1 cellular context compared by ENCODE assay signal in the genomic region with DNA sequence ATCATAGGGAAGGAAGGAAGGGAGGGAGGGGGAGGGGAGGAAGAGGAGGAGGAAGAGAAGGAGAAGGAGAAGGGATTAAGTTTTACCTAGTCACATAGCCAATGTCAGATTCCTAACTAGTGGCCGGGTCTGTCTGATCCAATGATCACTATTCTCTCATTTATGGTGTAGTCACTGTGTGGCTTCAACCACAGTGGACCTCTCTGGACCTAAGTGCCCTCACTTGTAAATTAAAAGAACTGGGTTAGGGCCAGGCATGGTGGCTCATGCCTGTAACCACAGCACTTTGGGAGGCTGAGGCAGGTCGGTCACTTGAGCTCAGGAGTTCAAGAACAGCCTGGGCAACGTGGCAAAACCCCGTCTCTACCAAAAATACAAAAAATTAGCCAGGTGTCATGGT.
TF ChIP-seq lines count a peak whose summit lies in the region.

No MANE protein-coding gene starts in this region.

TF ChIP-seq in GM23338, 12 proteins besides CTCF, POLR2A, EP300 and RAD21:
- TF ChIP-seq STAT1 (IDR thresholded peaks at IDR 0.05; ENCODE audit: unreplicated experiment) (no peak), EZH2phosphoT487 (IDR thresholded peaks at IDR 0.05; ENCODE audit: unreplicated experiment) (no peak), ZNF331 (CRISPR knock-in tag; IDR thresholded peaks at IDR 0.05; ENCODE audit: low read depth) (no peak), NANOG (IDR thresholded peaks at IDR 0.05; ENCODE audit: borderline replicate concordance) (no peak), JUNB (IDR thresholded peaks at IDR 0.05; ENCODE audit: unreplicated experiment) (no peak), ZNF114 (CRISPR knock-in tag; IDR thresholded peaks at IDR 0.05) (no peak), CREB1 (CRISPR knock-in tag; IDR thresholded peaks at IDR 0.05; ENCODE audit: low read depth) (no peak)
- TF ChIP-seq, protein P1, sequence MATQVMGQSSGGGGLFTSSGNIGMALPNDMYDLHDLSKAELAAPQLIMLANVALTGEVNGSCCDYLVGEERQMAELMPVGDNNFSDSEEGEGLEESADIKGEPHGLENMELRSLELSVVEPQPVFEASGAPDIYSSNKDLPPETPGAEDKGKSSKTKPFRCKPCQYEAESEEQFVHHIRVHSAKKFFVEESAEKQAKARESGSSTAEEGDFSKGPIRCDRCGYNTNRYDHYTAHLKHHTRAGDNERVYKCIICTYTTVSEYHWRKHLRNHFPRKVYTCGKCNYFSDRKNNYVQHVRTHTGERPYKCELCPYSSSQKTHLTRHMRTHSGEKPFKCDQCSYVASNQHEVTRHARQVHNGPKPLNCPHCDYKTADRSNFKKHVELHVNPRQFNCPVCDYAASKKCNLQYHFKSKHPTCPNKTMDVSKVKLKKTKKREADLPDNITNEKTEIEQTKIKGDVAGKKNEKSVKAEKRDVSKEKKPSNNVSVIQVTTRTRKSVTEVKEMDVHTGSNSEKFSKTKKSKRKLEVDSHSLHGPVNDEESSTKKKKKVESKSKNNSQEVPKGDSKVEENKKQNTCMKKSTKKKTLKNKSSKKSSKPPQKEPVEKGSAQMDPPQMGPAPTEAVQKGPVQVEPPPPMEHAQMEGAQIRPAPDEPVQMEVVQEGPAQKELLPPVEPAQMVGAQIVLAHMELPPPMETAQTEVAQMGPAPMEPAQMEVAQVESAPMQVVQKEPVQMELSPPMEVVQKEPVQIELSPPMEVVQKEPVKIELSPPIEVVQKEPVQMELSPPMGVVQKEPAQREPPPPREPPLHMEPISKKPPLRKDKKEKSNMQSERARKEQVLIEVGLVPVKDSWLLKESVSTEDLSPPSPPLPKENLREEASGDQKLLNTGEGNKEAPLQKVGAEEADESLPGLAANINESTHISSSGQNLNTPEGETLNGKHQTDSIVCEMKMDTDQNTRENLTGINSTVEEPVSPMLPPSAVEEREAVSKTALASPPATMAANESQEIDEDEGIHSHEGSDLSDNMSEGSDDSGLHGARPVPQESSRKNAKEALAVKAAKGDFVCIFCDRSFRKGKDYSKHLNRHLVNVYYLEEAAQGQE (IDR thresholded peaks at IDR 0.05; ENCODE audit: unreplicated experiment) = no peak
